In the genomic region with DNA sequence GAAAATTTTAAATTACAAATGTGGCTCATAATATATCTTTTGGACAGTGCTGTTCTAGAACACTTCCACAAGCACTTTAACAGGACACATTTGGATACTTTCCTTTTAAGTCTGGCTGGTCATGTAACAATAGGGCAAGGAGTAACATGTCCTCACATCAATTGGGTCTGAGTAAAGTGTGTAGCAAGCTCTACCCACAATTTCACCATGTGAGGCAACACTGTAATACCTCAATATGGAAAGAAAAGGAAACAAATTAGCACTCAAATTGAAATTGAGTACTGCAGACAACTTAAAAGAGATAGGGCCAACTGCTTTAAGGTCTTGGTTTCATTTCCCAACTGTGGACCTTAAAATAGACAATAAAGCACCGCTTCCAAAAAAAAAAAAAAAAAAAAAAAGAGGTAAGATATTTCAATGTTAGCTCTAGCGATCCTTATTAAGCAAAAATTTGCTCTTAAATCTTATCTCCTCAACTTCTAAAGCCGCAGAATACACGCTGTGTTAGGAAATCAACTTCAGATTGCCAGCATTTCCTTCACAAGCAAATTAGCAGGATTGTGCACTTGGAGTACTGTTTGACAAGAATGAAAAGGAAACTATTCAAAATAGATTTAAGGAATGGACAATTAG, we compare ENCODE assay signal across 8 cellular contexts.
DNase-seq lines count a peak whose midpoint lies in the region; ATAC-seq and TF ChIP-seq lines count a peak whose summit lies in the region.

No MANE protein-coding gene starts in this region.

- H3K4me1 ChIP-seq in muscle layer of colon (ENCODE audit: insufficient read depth, low read length): no peaks in the 10 kb centered on the region

- peak overlapping the region; percentile 19 for H3K27ac ChIP-seq in muscle layer of colon (ENCODE audit: low read depth, low read length)

- peak overlapping the region; percentile 69 to 72 for H3K4me3 ChIP-seq in cardiac fibroblast (replicated peaks in 1 of 2; ENCODE audit: low read depth in 2 of 2, low read length in 2 of 2)
- H3K4me3 ChIP-seq in muscle layer of colon (ENCODE audit: low read depth in 1 of 2, low read length in 2 of 2): peak overlapping the region; percentile 57 to 62

- no peak for TF ChIP-seq CTCF in cardiac fibroblast (IDR thresholded peaks at IDR 0.05; ENCODE audit: low read depth, low read length)

- H3K9me3 ChIP-seq in muscle layer of colon (ENCODE audit: low read length): no peaks in the 10 kb centered on the region

- DNase-seq in NCI-H748 (lab: John Stamatoyannopoulos, UW; ENCODE audit: unreplicated experiment): peak; percentile 26
- no peak for DNase-seq in NCI-H748 treated with DMSO at 0.1 percent for 48 hours (lab: John Stamatoyannopoulos, UW)
- DNase-seq in NCI-H226: peak; percentile 4
- DNase-seq in cardiac fibroblast (ENCODE audit: low read depth in 2 of 2): peak; percentile 57 to 64
- DNase-seq in stimulated activated CD4-positive, alpha-beta T cell treated with anti-CD3 and anti-CD28 coated beads, Interleukin-2, amount 100 ng/mL, for 48 hours: no peak
- DNase-seq in effector CD8-positive, alpha-beta T cell (lab: John Stamatoyannopoulos, UW): no peak

- H3K9ac ChIP-seq in muscle layer of colon (ENCODE audit: low read length): peak overlapping the region; percentile 19

- no peaks in the 10 kb centered on the region for H3K36me3 ChIP-seq in muscle layer of colon (ENCODE audit: insufficient read depth, low read length)

- no peak for ATAC-seq in GM18498 (IDR thresholded peaks at IDR 0.05; ENCODE audit: unreplicated experiment)

- peaks cover 0 to 8% of the 10 kb centered on the region in 2 donors for H3K27me3 ChIP-seq in muscle layer of colon (ENCODE audit: control insufficient read depth in 1 of 2, insufficient read depth in 2 of 2, low read length in 2 of 2)

Comparison
In these comparisons a context has a peak if more than half of its experiments do, and no peak if none do; other contexts are left out.
1. DNase-seq: peak in NCI-H748 (single experiment), NCI-H226 (single experiment) and cardiac fibroblast (2 of 2); none in NCI-H748 treated with DMSO at 0.1 percent for 48 hours (single experiment), stimulated activated CD4-positive, alpha-beta T cell treated with anti-CD3 and anti-CD28 coated beads, Interleukin-2, amount 100 ng/mL, for 48 hours (0 of 2) and effector CD8-positive, alpha-beta T cell (single experiment).